Comparison of ENCODE assay signal across 28 cellular contexts in genomic region chr9:127419306-127419705, GRCh38. TPM values are rescaled to one million over a fixed set of nuclear protein-coding genes. Genes with fewer than 3 reads are reported as not detected.
DNase-seq lines count a peak whose midpoint lies in the region; ATAC-seq and TF ChIP-seq lines count a peak whose summit lies in the region.
"Had no signal": no experiment of that assay in that cellular context is flagged by ENCODE, and none has a peak within 500 bp of the region (broad histone marks: within the 10 kb centered on the region; RNA-seq: fewer than 3 reads in every experiment).

No MANE protein-coding gene starts in this region.

- peaks cover 6% of the 10 kb centered on the region in 2 donors for H3K4me1 ChIP-seq in neuronal stem cell (ENCODE audit: control insufficient read depth in 2 of 2, insufficient read depth in 1 of 2, low read depth in 1 of 2, low read length in 2 of 2)

- no peak overlapping the region for H2BK120ac ChIP-seq in neuronal stem cell (ENCODE audit: low read depth, low read length)

- H3K14ac ChIP-seq in neuronal stem cell (ENCODE audit: low read length), result no peak overlapping the region

- peak overlapping the region; percentile 49 for H4K8ac ChIP-seq in neuronal stem cell (ENCODE audit: low read depth, low read length)

- no peak overlapping the region for H3K4me2 ChIP-seq in neuronal stem cell (ENCODE audit: insufficient read depth, low read length, poor library complexity, severe bottlenecking)

- peaks cover 0 to 2% of the 10 kb centered on the region in 2 donors for H3K9me3 ChIP-seq in neuronal stem cell (replicated peaks in 1 of 2; ENCODE audit: control insufficient read depth in 2 of 2, insufficient read depth in 1 of 2, low read depth in 1 of 2, low read length in 2 of 2)
- H3K9me3 ChIP-seq: left ventricle myocardium inferior, thoracic aorta, vagina had no signal

- no peak overlapping the region for H2BK5ac ChIP-seq in neuronal stem cell (ENCODE audit: low read length)

- H3K27ac ChIP-seq in RWPE1 (peak overlapping the region; percentile 2; the same call in 1 of the 2 replicates), neuronal stem cell (replicated peaks; ENCODE audit: low read length) (no peak overlapping the region)
- H3K27ac ChIP-seq: left ventricle myocardium inferior, thoracic aorta, vagina had no signal

- no peaks in the 10 kb centered on the region for H3K27me3 ChIP-seq in neuronal stem cell (ENCODE audit: control insufficient read depth in 3 of 3, insufficient read depth in 3 of 3, low read depth in 1 of 3, low read length in 3 of 3)
- H3K27me3 ChIP-seq: vagina had no signal

- no peak overlapping the region for H3K4ac ChIP-seq in neuronal stem cell (ENCODE audit: low read length)

- CTCF ChIA-PET in RWPE1 (lab: Yijun Ruan, JAX), result no interaction called here

- H3K23ac ChIP-seq in neuronal stem cell (ENCODE audit: low read depth, low read length, poor library complexity), result no peak overlapping the region

- no peaks in the 10 kb centered on the region for H3K79me1 ChIP-seq in neuronal stem cell (ENCODE audit: low read depth, low read length)

- ATAC-seq in HG03280 (IDR thresholded peaks at IDR 0.05; ENCODE audit: unreplicated experiment), result no peak
- no peak for ATAC-seq in sciatic nerve
- ATAC-seq: activated CD4-positive, alpha-beta T cell treated with anti-CD3 and anti-CD28 coated beads for 36 hours; activated T-cell treated with anti-CD3 and anti-CD28 coated beads, Interleukin-2, amount 50 U/mL, for 4 hours; naive thymus-derived CD4-positive, alpha-beta T cell; Panc1 had no signal

- peak overlapping the region; percentile 25 for H2BK12ac ChIP-seq in neuronal stem cell (ENCODE audit: low read length)

- H2AK5ac ChIP-seq in neuronal stem cell (ENCODE audit: low read depth, low read length), result no peak overlapping the region

- intact Hi-C loops in sciatic nerve (cut with DNase I), result no loop called here

- H2BK15ac ChIP-seq in neuronal stem cell (ENCODE audit: low read length), result no peak overlapping the region

- POLR2A ChIA-PET in RWPE1 (lab: Yijun Ruan, JAX; ENCODE audit: low non-redundant PET), result no interaction called here

- H3K18ac ChIP-seq in neuronal stem cell (ENCODE audit: low read length), result no peak overlapping the region

- H4K91ac ChIP-seq in neuronal stem cell (ENCODE audit: low read depth, low read length, poor library complexity), result no peak overlapping the region

- H2AFZ ChIP-seq in neuronal stem cell (ENCODE audit: low read length), result no peak overlapping the region

- TF ChIP-seq CTCF in GM12864 (IDR thresholded peaks at IDR 0.05; ENCODE audit: low read depth, low read length, missing control alignments) (no peak), RWPE1 (conservative IDR thresholded peaks at IDR 0.05; ENCODE audit: low read depth) (no peak), choroid plexus epithelial cell (conservative IDR thresholded peaks at IDR 0.05; ENCODE audit: low read depth, low read length) (no peak)

- no peaks in the 10 kb centered on the region for H3K36me3 ChIP-seq in neuronal stem cell (replicated peaks in 1 of 2; ENCODE audit: control insufficient read depth in 2 of 2, insufficient read depth in 2 of 2, low read length in 2 of 2)
- H3K36me3 ChIP-seq: left ventricle myocardium inferior, thoracic aorta, vagina had no signal

- DNase-seq in GM12864 (ENCODE audit: low read depth), result no peak
- DNase-seq in RWPE1 (ENCODE audit: low spot score), result no peak
- DNase-seq in choroid plexus epithelial cell (ENCODE audit: low read depth), result no peak
- DNase-seq in neuronal stem cell (ENCODE audit: low spot score), result no peak
- DNase-seq in sciatic nerve (ENCODE audit: low spot score), result no peak
- DNase-seq in 8988T, result no peak
- DNase-seq: activated CD4-positive, alpha-beta T cell treated with anti-CD3 and anti-CD28 coated beads for 36 hours; activated naive CD8-positive, alpha-beta T cell treated with anti-CD3 and anti-CD28 coated beads, Interleukin-2, amount 10 ng/mL, durations not matched to agents 7 days and 5 days; activated T-cell treated with anti-CD3 and anti-CD28 coated beads, Interleukin-2, amount 50 U/mL, for 4 hours; CD4-positive, alpha-beta T cell; cerebellar nuclear complex; foreskin melanocyte; hippocampal formation; left ventricle myocardium inferior; naive thymus-derived CD4-positive, alpha-beta T cell; NCI-H1048; NCI-H187; NCI-H2171 treated with DMSO at 0.1 percent for 48 hours; NCI-H524; NK-92 treated with Interleukin-12 subunit alpha and Interleukin-12 subunit beta, amount 100 ng/mL, for 24 hours; SIG-M5; stimulated activated CD4-positive, alpha-beta T cell treated with anti-CD3 and anti-CD28 coated beads, Interleukin-12 subunit alpha, Interleukin-12 subunit beta, amount 100 ng/mL, for 4 hours; stimulated activated CD4-positive, alpha-beta T cell treated with anti-CD3 and anti-CD28 coated beads, Interleukin-4, amount 100 ng/mL, for 24 hours; stimulated activated naive CD4-positive, alpha-beta T cell treated with Interleukin-2 at 50 U/mL for 16 hours had no signal

- no CpG with 5 or more reads among the region's 7 CpGs for WGBS in neuronal stem cell (ENCODE audit: extremely low coverage in 2 of 2, insufficient read length in 2 of 2, insufficient replicate concordance in 1 of 2), 2 donors

- H3K9ac ChIP-seq in neuronal stem cell (ENCODE audit: low read depth, low read length, poor library complexity), result no peak overlapping the region

- peak overlapping the region; percentile 58 for H3K4me3 ChIP-seq in GM12864 (ENCODE audit: low read depth, low read length)
- H3K4me3 ChIP-seq in choroid plexus epithelial cell (ENCODE audit: low read depth, low read length), result peak overlapping the region; percentile 49
- H3K4me3 ChIP-seq in neuronal stem cell (ENCODE audit: low read length in 2 of 2), result peak overlapping the region in 1 of 2 donors; percentile 36
- H3K4me3 ChIP-seq: left ventricle myocardium inferior, thoracic aorta, vagina had no signal

RNA-seq across cellular contexts. Expression of gene ZNF79, which starts 4.9 kb away (rescaled TPM):
- 3.2 TPM for polyA plus RNA-seq in neuronal stem cell (2013, experiment 1 of 2)
- polyA plus RNA-seq in neuronal stem cell (2013, experiment 2 of 2), result 3.3 TPM
- 12.8 TPM for total RNA-seq in sciatic nerve

RNA-seq across cellular contexts. Expression of gene SLC2A8, which starts 22.3 kb away (rescaled TPM):
- polyA plus RNA-seq in neuronal stem cell (2013, experiment 1 of 2), result 10.9 TPM
- 10.8 TPM for polyA plus RNA-seq in neuronal stem cell (2013, experiment 2 of 2)
- 22.5 TPM for total RNA-seq in sciatic nerve
- polyA plus RNA-seq: naive thymus-derived CD4-positive, alpha-beta T cell had no signal

RNA-seq across cellular contexts. Expression of gene RPL12, which starts 31.9 kb away (rescaled TPM):
- 3,244 TPM for polyA plus RNA-seq in neuronal stem cell (2013, experiment 1 of 2)
- polyA plus RNA-seq in neuronal stem cell (2013, experiment 2 of 2), result 3,233 TPM
- total RNA-seq in sciatic nerve, result 894 TPM

RNA-seq across cellular contexts. Expression of gene LRSAM1, which starts 32.0 kb away (rescaled TPM):
- 7.6 TPM for polyA plus RNA-seq in neuronal stem cell (2013, experiment 1 of 2)
- polyA plus RNA-seq in neuronal stem cell (2013, experiment 2 of 2), result 7.2 TPM
- 27.0 TPM for total RNA-seq in sciatic nerve
